In the genomic region with DNA sequence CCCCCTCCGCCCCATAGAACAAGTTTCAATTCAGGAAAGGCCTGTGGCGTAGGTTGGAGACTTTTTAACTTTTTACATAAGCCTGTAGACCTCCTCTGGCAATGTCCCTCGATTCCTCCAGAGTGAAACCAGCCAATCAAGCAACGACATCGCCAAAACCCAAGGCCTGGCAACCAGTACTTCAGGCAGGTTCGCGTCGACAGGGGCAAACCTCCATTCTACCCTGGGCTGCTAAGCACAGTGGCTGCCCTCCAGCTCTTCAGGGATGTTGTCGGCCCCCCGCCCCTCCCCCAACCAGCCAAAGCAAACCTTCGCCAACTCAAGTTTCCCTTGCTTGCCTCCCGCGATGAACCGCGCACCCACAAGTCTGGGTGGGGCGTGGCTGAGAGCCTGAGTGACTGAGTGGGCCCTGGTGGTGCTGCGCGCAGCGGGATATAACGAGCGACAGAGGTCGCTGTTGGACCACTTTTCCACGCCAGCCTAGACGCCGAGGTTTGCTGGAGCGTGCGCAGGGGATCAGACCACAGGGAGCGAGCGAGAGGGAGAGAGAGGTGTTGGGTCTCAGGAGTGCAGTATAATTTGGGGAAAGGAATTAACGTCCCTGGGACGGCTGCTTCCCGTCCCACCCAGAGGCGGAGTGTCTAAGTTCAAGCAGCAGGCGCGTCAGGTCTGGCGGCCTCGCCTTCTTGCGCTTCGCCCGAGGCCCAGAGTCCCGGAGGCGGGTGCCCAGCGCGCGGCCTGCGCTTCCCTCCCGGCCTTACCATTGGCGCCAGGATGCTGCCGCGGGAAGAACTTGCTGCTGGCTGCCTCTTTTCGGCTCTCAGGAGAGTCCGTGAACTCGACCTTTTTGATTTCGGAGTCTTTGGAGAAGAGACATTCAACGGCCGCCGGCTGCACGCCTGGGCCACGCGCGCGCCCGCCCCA, we compare ENCODE assay signal across 8 cellular contexts. TPM values are rescaled to one million over a fixed set of nuclear protein-coding genes. Genes with fewer than 3 reads are reported as not detected.
DNase-seq lines count a peak whose midpoint lies in the region; ATAC-seq and TF ChIP-seq lines count a peak whose summit lies in the region.

No MANE protein-coding gene starts in this region.

- H3K9me3 ChIP-seq in suprapubic skin: no peaks in the 10 kb centered on the region

- H3K4me3 ChIP-seq in Jurkat, Clone E6-1 (ENCODE audit: low read length): peak overlapping the region; percentile 31
- H3K4me3 ChIP-seq in suprapubic skin: peak overlapping the region; percentile 31

- peak overlapping the region; percentile 25 for H3K4me3 Mint-ChIP-seq in activated CD4-positive, alpha-beta T cell treated with anti-CD3 and anti-CD28 coated beads for 36 hours
- peak overlapping the region; percentile 69 for H3K4me3 Mint-ChIP-seq in mesothelial cell of epicardium

- WGBS in suprapubic skin: 17% methylated on average over 28 of the region's 63 CpGs

- peaks cover 80% of the 10 kb centered on the region for H3K27me3 Mint-ChIP-seq in activated CD4-positive, alpha-beta T cell treated with anti-CD3 and anti-CD28 coated beads for 36 hours
- H3K27me3 Mint-ChIP-seq in mesothelial cell of epicardium (ENCODE audit: low read depth): peaks cover 71% of the 10 kb centered on the region

- H3K27ac ChIP-seq in suprapubic skin: no peak overlapping the region

- TF ChIP-seq POLR2A in suprapubic skin (IDR thresholded peaks at IDR 0.05): no peak

- POLR2A ChIA-PET in activated CD4-positive, alpha-beta T cell treated with anti-CD3 and anti-CD28 coated beads for 36 hours (lab: Charles Lee): no interaction called here

- TF ChIP-seq CTCF in mesothelial cell of epicardium (IDR thresholded peaks at IDR 0.05; ENCODE audit: unreplicated experiment) (peak; percentile 85), suprapubic skin (IDR thresholded peaks at IDR 0.05) (peak; percentile 59 to 70)

- H3K36me3 ChIP-seq in suprapubic skin: no peaks in the 10 kb centered on the region

- peaks cover 98% of the 10 kb centered on the region for H3K27me3 ChIP-seq in suprapubic skin

- DNase-seq in activated CD4-positive, alpha-beta T cell treated with anti-CD3 and anti-CD28 coated beads for 36 hours: peak; percentile 81
- DNase-seq in activated CD4-positive, alpha-beta T cell treated with anti-CD3 and anti-CD28 coated beads, Interleukin-2, amount 50 U/mL, for 4 hours: no peak
- DNase-seq in Jurkat, Clone E6-1 (ENCODE audit: low read depth, low spot score): peak; percentile 72
- DNase-seq in SW 1271 (lab: John Stamatoyannopoulos, UW): peak; percentile 31 to 74
- DNase-seq in epidermal melanocyte (ENCODE audit: insufficient read length, low spot score): peak; percentile 75
- peak; percentile 80 to 89 for DNase-seq in mesothelial cell of epicardium (ENCODE audit: low spot score in 2 of 2, unreplicated experiment in 2 of 2)
- peak in 1 of 2 donors; percentile 83 for DNase-seq in suprapubic skin (ENCODE audit: low spot score in 2 of 2)

- peaks cover 13% of the 10 kb centered on the region for H3K4me1 Mint-ChIP-seq in activated CD4-positive, alpha-beta T cell treated with anti-CD3 and anti-CD28 coated beads for 36 hours
- H3K4me1 Mint-ChIP-seq in mesothelial cell of epicardium: peaks cover 72% of the 10 kb centered on the region

- peaks cover 6% of the 10 kb centered on the region for H3K9me3 Mint-ChIP-seq in activated CD4-positive, alpha-beta T cell treated with anti-CD3 and anti-CD28 coated beads for 36 hours (ENCODE audit: low read depth)
- H3K9me3 Mint-ChIP-seq in mesothelial cell of epicardium: no peaks in the 10 kb centered on the region

- no peaks in the 10 kb centered on the region for H3K36me3 Mint-ChIP-seq in activated CD4-positive, alpha-beta T cell treated with anti-CD3 and anti-CD28 coated beads for 36 hours (ENCODE audit: low read depth)
- H3K36me3 Mint-ChIP-seq in mesothelial cell of epicardium: peaks cover 13% of the 10 kb centered on the region

- intact Hi-C loops in activated CD4-positive, alpha-beta T cell treated with anti-CD3 and anti-CD28 coated beads for 36 hours (cut with DNase I, micrococcal nuclease): loop anchor here (1.0 to 10.0 kb wide), 11 partner anchors 9 to 1400 kb away; partner anchors contain the start of gene PITX2 (in 1 of the 2)

- H3K4me1 ChIP-seq in suprapubic skin: peaks cover 25% of the 10 kb centered on the region

- no peak overlapping the region for H3K27ac Mint-ChIP-seq in activated CD4-positive, alpha-beta T cell treated with anti-CD3 and anti-CD28 coated beads for 36 hours
- H3K27ac Mint-ChIP-seq in mesothelial cell of epicardium: peak overlapping the region; percentile 93

- ATAC-seq in activated CD4-positive, alpha-beta T cell treated with anti-CD3 and anti-CD28 coated beads for 36 hours: peak; percentile 95
- ATAC-seq in GM21786 (IDR thresholded peaks at IDR 0.05; ENCODE audit: unreplicated experiment): peak; percentile 97

- CTCF ChIA-PET in activated CD4-positive, alpha-beta T cell treated with anti-CD3 and anti-CD28 coated beads for 36 hours (lab: Charles Lee): no interaction called here

- no peak for TF ChIP-seq EP300 in suprapubic skin (IDR thresholded peaks at IDR 0.05)

RNA-seq across cellular contexts. Expression of gene PITX2, which starts 9.0 kb away (rescaled TPM):
- total RNA-seq in activated CD4-positive, alpha-beta T cell treated with anti-CD3 and anti-CD28 coated beads for 36 hours: under 1 TPM in 1 of 2 experiments, not detected in 1; 0.09 TPM
- polyA plus RNA-seq in Jurkat, Clone E6-1 (2012; ENCODE audit: insufficient read depth, insufficient read length): 9.5 TPM
- total RNA-seq in mesothelial cell of epicardium (88.7 to 99.3 TPM (median 95.5 TPM) in 3 replicates), suprapubic skin (1 to 10 TPM in 3 of 4 donors, under 1 TPM in 1; 0.48 to 8.3 (median 4.1) TPM)

Comparison
In these comparisons a context has a peak if more than half of its experiments do, and no peak if none do; other contexts are left out.
1. DNase-seq: peak in activated CD4-positive, alpha-beta T cell treated with anti-CD3 and anti-CD28 coated beads for 36 hours (single experiment), Jurkat, Clone E6-1 (single experiment), SW 1271 (2 of 2), epidermal melanocyte (single experiment) and mesothelial cell of epicardium (2 of 2); none in activated CD4-positive, alpha-beta T cell treated with anti-CD3 and anti-CD28 coated beads, Interleukin-2, amount 50 U/mL, for 4 hours (0 of 2).